In the genomic region with DNA sequence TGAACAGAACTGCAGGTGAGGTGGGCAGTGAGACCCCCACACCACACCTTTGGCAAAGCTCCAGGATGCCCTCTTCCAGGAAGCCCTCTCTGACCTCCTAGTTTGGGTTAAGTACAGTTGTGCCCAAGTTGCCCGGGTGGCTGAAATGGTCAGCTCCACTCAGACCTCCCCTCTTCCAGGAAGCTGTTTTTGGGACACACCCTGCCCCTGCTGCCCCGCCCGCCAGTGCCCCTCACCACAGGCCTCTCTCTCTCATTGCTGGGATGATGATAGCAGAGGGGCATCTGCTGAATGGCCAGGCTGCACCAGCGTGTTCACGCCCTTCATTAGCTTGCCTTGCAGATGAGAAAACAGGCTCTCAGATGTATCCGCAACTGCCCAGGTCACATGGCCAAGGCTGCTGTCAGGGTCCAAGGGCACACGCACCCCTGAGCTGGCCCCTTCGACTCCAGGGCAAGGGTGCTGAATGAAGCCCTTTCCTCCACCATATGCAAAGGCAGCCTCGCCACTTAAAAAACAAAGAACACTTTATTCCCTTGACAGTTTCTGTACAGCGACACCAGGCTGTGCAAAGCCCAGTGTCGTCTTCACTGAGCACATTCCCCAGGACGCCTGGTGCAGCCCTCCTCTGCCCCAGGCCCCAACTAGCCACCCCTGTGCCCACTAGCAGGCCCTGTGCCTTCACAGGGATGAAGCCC, we compare ENCODE assay signal across 25 cellular contexts. TPM values are rescaled to one million over a fixed set of nuclear protein-coding genes. Genes with fewer than 3 reads are reported as not detected.
DNase-seq lines count a peak whose midpoint lies in the region; ATAC-seq and TF ChIP-seq lines count a peak whose summit lies in the region.
"Had no signal": no experiment of that assay in that cellular context is flagged by ENCODE, and none has a peak within 500 bp of the region (broad histone marks: within the 10 kb centered on the region; RNA-seq: fewer than 3 reads in every experiment).

No MANE protein-coding gene starts in this region.

- WGBS in heart right ventricle, 2 donors: 86 to 88% methylated on average over 12 of the region's 12 CpGs

- H3K4me3 ChIP-seq in heart right ventricle: no peak overlapping the region
- H3K4me3 ChIP-seq: lung, PC-9, SK-N-MC, tibial nerve had no signal

- H3K9me3 ChIP-seq in heart right ventricle: no peaks in the 10 kb centered on the region
- H3K9me3 ChIP-seq: tibial nerve had no signal

- H3K9me3 Mint-ChIP-seq in glutamatergic neuron (ENCODE audit: unreplicated experiment): peaks cover 11% of the 10 kb centered on the region
- H3K9me3 Mint-ChIP-seq in activated CD4-positive, alpha-beta T cell treated with anti-CD3 and anti-CD28 coated beads, Interleukin-2, amount 10 ng/mL, durations not matched to agents 24 days and 14 days: no peaks in the 10 kb centered on the region
- H3K9me3 Mint-ChIP-seq: activated naive CD4-positive, alpha-beta T cell treated with anti-CD3 and anti-CD28 coated beads, Interleukin-2, amount 50 U/mL, for 72 hours; brain; CD4-positive, CD25-positive, alpha-beta regulatory T cell; HFFc6; naive B cell had no signal

- intact Hi-C loops in cardiac septum (cut with DNase I) (no loop called here), heart right ventricle (cut with DNase I) (no loop called here)
- intact Hi-C loops in activated CD4-positive, alpha-beta T cell treated with anti-CD3 and anti-CD28 coated beads, Interleukin-2, amount 10 ng/mL, durations not matched to agents 24 days and 14 days (cut with micrococcal nuclease): no loop called here

- TF ChIP-seq CTCF in heart right ventricle (IDR thresholded peaks at IDR 0.05) (no peak), glutamatergic neuron (IDR thresholded peaks at IDR 0.05; ENCODE audit: partially characterized antibody, unreplicated experiment) (no peak)

- ATAC-seq in heart right ventricle: no peak
- ATAC-seq: activated naive CD4-positive, alpha-beta T cell treated with anti-CD3 and anti-CD28 coated beads, Interleukin-2, amount 50 U/mL, for 72 hours had no signal

- no peak overlapping the region for H3K27ac ChIP-seq in heart right ventricle
- H3K27ac ChIP-seq: PC-9, SK-N-MC had no signal

- H3K4me1 Mint-ChIP-seq in glutamatergic neuron (ENCODE audit: low read depth, unreplicated experiment): peaks cover 23% of the 10 kb centered on the region
- H3K4me1 Mint-ChIP-seq in activated CD4-positive, alpha-beta T cell treated with anti-CD3 and anti-CD28 coated beads, Interleukin-2, amount 10 ng/mL, durations not matched to agents 24 days and 14 days: peaks cover 4% of the 10 kb centered on the region

- H3K4me1 ChIP-seq in heart right ventricle: peaks cover 0 to 63% (median 24%) of the 10 kb centered on the region in 9 donors

- H3K36me3 Mint-ChIP-seq in glutamatergic neuron (ENCODE audit: unreplicated experiment): no peaks in the 10 kb centered on the region
- no peaks in the 10 kb centered on the region for H3K36me3 Mint-ChIP-seq in activated CD4-positive, alpha-beta T cell treated with anti-CD3 and anti-CD28 coated beads, Interleukin-2, amount 10 ng/mL, durations not matched to agents 24 days and 14 days (ENCODE audit: low read depth)
- H3K36me3 Mint-ChIP-seq: activated naive CD4-positive, alpha-beta T cell treated with anti-CD3 and anti-CD28 coated beads, Interleukin-2, amount 50 U/mL, for 72 hours; CD4-positive, CD25-positive, alpha-beta regulatory T cell; naive B cell had no signal

- DNase-seq in cardiac septum (ENCODE audit: low spot score): peak; percentile 26
- DNase-seq in heart right ventricle: no peak
- peak; percentile 20 for DNase-seq in glutamatergic neuron
- DNase-seq in pons (ENCODE audit: low spot score): peak; percentile 91
- no peak for DNase-seq in activated CD4-positive, alpha-beta T cell treated with anti-CD3 and anti-CD28 coated beads, Interleukin-2, amount 10 ng/mL, durations not matched to agents 24 days and 14 days
- no peak for DNase-seq in retina
- no peak for DNase-seq in NCI-H2227 treated with DMSO at 0.1 percent for 48 hours (lab: John Stamatoyannopoulos, UW)
- DNase-seq in activated CD8-positive, alpha-beta memory T cell treated with anti-CD3 and anti-CD28 coated beads, Interleukin-2, amount 50 U/mL, for 48 hours: no peak
- DNase-seq: activated CD4-positive, alpha-beta T cell treated with anti-CD3 and anti-CD28 coated beads for 48 hours; CD4-positive, CD25-positive, alpha-beta regulatory T cell; DMS153; GF-D8; HFFc6; naive B cell; NCI-H1417 treated with DMSO at 0.1 percent for 48 hours; NCI-H2171; PC-9 had no signal

- H3K27me3 Mint-ChIP-seq in glutamatergic neuron (ENCODE audit: unreplicated experiment): peaks cover 14% of the 10 kb centered on the region
- no peaks in the 10 kb centered on the region for H3K27me3 Mint-ChIP-seq in activated CD4-positive, alpha-beta T cell treated with anti-CD3 and anti-CD28 coated beads, Interleukin-2, amount 10 ng/mL, durations not matched to agents 24 days and 14 days
- H3K27me3 Mint-ChIP-seq: CD4-positive, CD25-positive, alpha-beta regulatory T cell; naive B cell had no signal

- no peaks in the 10 kb centered on the region for H3K27me3 ChIP-seq in heart right ventricle
- H3K27me3 ChIP-seq: tibial nerve had no signal

- peak overlapping the region; percentile 62 for H3K27ac Mint-ChIP-seq in glutamatergic neuron (ENCODE audit: unreplicated experiment)
- no peak overlapping the region for H3K27ac Mint-ChIP-seq in activated CD4-positive, alpha-beta T cell treated with anti-CD3 and anti-CD28 coated beads, Interleukin-2, amount 10 ng/mL, durations not matched to agents 24 days and 14 days
- H3K27ac Mint-ChIP-seq: CD4-positive, CD25-positive, alpha-beta regulatory T cell; HFFc6 had no signal

- peak overlapping the region; percentile 25 for H3K4me3 Mint-ChIP-seq in glutamatergic neuron (ENCODE audit: unreplicated experiment)
- H3K4me3 Mint-ChIP-seq in activated CD4-positive, alpha-beta T cell treated with anti-CD3 and anti-CD28 coated beads, Interleukin-2, amount 10 ng/mL, durations not matched to agents 24 days and 14 days: no peak overlapping the region
- H3K4me3 Mint-ChIP-seq: brain; CD4-positive, CD25-positive, alpha-beta regulatory T cell; HFFc6; naive B cell had no signal

- peaks cover 0 to 27% (median 0%) of the 10 kb centered on the region in 9 donors for H3K36me3 ChIP-seq in heart right ventricle

RNA-seq across cellular contexts. Expression of a gene that starts 15.5 kb away (rescaled TPM):
- total RNA-seq in cardiac septum: 29.3 TPM
- total RNA-seq in heart right ventricle: 10 to 100 TPM; 11.0 to 25.3 (median 21.7) TPM
- 10 to 100 TPM; 36.7 to 70.7 TPM for polyA plus RNA-seq in heart right ventricle
- 409 TPM for total RNA-seq in glutamatergic neuron (ENCODE audit: unreplicated experiment)
- total RNA-seq in activated CD4-positive, alpha-beta T cell treated with anti-CD3 and anti-CD28 coated beads, Interleukin-2, amount 10 ng/mL, durations not matched to agents 24 days and 14 days: 16.4 and 17.0 TPM in 2 replicates

RNA-seq across cellular contexts. Expression of a gene that starts 32.4 kb away (rescaled TPM):
- total RNA-seq in cardiac septum (not detected), heart right ventricle (not detected), glutamatergic neuron (ENCODE audit: unreplicated experiment) (not detected)
- polyA plus RNA-seq in heart right ventricle: not detected
- not detected in 2 replicates for total RNA-seq in activated CD4-positive, alpha-beta T cell treated with anti-CD3 and anti-CD28 coated beads, Interleukin-2, amount 10 ng/mL, durations not matched to agents 24 days and 14 days
- total RNA-seq: CD4-positive, CD25-positive, alpha-beta regulatory T cell; dermis microvascular lymphatic vessel endothelial cell; glomerular endothelial cell; HFFc6; PC-9; pulmonary artery endothelial cell had no signal
- polyA plus RNA-seq: CD4-positive, CD25-positive, alpha-beta regulatory T cell had no signal

RNA-seq across cellular contexts. Expression of a gene that starts 51.8 kb away (rescaled TPM):
- total RNA-seq in cardiac septum (44.3 TPM), heart right ventricle (10 to 100 TPM; 37.4 to 58.3 (median 48.6) TPM), glutamatergic neuron (ENCODE audit: unreplicated experiment) (60.6 TPM)
- 10 to 100 TPM; 17.6 to 18.4 TPM for polyA plus RNA-seq in heart right ventricle
- 102 and 105 TPM in 2 replicates for total RNA-seq in activated CD4-positive, alpha-beta T cell treated with anti-CD3 and anti-CD28 coated beads, Interleukin-2, amount 10 ng/mL, durations not matched to agents 24 days and 14 days

Comparison
In these comparisons a context has a peak if more than half of its experiments do, and no peak if none do; other contexts are left out.
1. DNase-seq: peak in cardiac septum (single experiment), glutamatergic neuron (single experiment) and pons (single experiment); none in heart right ventricle (0 of 2), activated CD4-positive, alpha-beta T cell treated with anti-CD3 and anti-CD28 coated beads, Interleukin-2, amount 10 ng/mL, durations not matched to agents 24 days and 14 days (single experiment), retina (single experiment), NCI-H2227 treated with DMSO at 0.1 percent for 48 hours (single experiment) and activated CD8-positive, alpha-beta memory T cell treated with anti-CD3 and anti-CD28 coated beads, Interleukin-2, amount 50 U/mL, for 48 hours (single experiment).
2. RNA of a gene that starts 15.5 kb away (total RNA-seq): 409 TPM in glutamatergic neuron (single experiment); 29.3 TPM in cardiac septum (single experiment), 11.0 to 25.3 TPM in heart right ventricle and 16.4 to 17.0 TPM in activated CD4-positive, alpha-beta T cell treated with anti-CD3 and anti-CD28 coated beads, Interleukin-2, amount 10 ng/mL, durations not matched to agents 24 days and 14 days; every median in the first group is over 10 times any median in the second.